Comparison of ENCODE assay signal across 8 cellular contexts in the genomic region with DNA sequence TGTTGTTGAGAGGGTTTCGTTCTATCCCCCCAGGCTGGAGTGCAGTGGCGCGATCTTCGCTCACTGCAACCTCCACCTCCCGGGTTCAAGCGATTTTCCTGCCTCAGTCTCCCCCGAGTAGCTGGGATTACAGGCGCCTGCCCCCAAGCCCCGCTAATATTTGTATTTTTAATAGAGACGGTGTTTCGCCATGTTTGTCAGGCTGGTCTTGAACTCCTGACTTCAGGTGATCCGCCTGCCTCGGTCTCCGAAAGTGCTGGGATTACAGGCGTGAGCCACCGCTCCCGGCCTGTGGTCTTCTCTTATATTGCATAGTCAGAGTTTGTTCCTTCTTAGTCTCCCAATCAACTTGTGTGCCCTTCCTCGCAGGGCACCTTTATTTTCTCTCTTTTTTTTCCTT. TPM values are rescaled to one million over a fixed set of nuclear protein-coding genes. Genes with fewer than 3 reads are reported as not detected.
A peak's percentile ranks its signal among the peaks of the same experiment; 100 is the strongest.
DNase-seq lines count a peak whose midpoint lies in the region; ATAC-seq, FAIRE-seq and TF ChIP-seq lines count a peak whose summit lies in the region.
"Not testable (repeated sequence)": the region's sequence is repeated elsewhere in the genome, so short reads cannot be mapped to it uniquely, and the experiment has no call there.

No MANE protein-coding gene starts in this region.

- POLR2A ChIA-PET in GM12878 (lab: Charles Lee), result interaction anchor here (0.5 to 2.2 kb wide), 6 partner anchors 10 to 73 kb away, joined by 4 to 13 read pairs (median 6); no protein-coding TSS in a partner anchor

- SMC1A ChIA-PET in GM12878 (lab: Charles Lee; ENCODE audit: uncharacterized antibody, unreplicated experiment), result interaction anchor here (0.8 to 1.4 kb wide), 2 partner anchors 10 to 11 kb away, joined by 3 to 6 read pairs; no protein-coding TSS in a partner anchor

- H3K4me1 ChIP-seq in GM12878 (ENCODE audit: control insufficient read depth, insufficient read depth, low read length), result peaks cover 22% of the 10 kb centered on the region; the same call in 1 of the 2 replicates
- peaks cover 21% of the 10 kb centered on the region for H3K4me1 ChIP-seq in fibroblast of lung (ENCODE audit: control insufficient read depth, extremely low read depth, insufficient read depth, low read length)

- H3K9me3 Mint-ChIP-seq in activated CD4-positive, alpha-beta T cell treated with anti-CD3 and anti-CD28 coated beads, Interleukin-2, amount 10 ng/mL, durations not matched to agents 24 days and 14 days; memory B cell; type B pancreatic cell: not testable (repeated sequence)

- not testable (repeated sequence) for TF ChIP-seq RAD21 in GM12878 (IDR thresholded peaks at IDR 0.05; ENCODE audit: insufficient read depth, low read depth, low read length)

- CTCF ChIA-PET in GM12878 (lab: Yijun Ruan, JAX), result not testable (repeated sequence)

- H3K9me3 ChIP-seq in GM12878 (replicated peaks; ENCODE audit: control insufficient read depth, insufficient read depth, low read length); fibroblast of lung (ENCODE audit: control insufficient read depth, insufficient read depth, low read depth, low read length): not testable (repeated sequence)

- not testable (repeated sequence) for FAIRE-seq in GM12878 (lab: Jason Lieb, UNC)

- in situ Hi-C loops in GM12878 (cut with MboI), result not testable (repeated sequence)

- TF ChIP-seq CTCF in GM12878 (IDR thresholded peaks at IDR 0.05 in 2 of 3, conservative IDR thresholded peaks at IDR 0.05 in 1 of 3; ENCODE audit: control insufficient read depth in 2 of 3, extremely low read depth in 1 of 3, insufficient read depth in 1 of 3, low read depth in 3 of 3, low read length in 3 of 3); fibroblast of lung (conservative IDR thresholded peaks at IDR 0.05 in 1 of 2, IDR thresholded peaks at IDR 0.05 in 1 of 2; ENCODE audit: low read depth in 1 of 2, low read length in 2 of 2); retinal pigment epithelial cell (conservative IDR thresholded peaks at IDR 0.05; ENCODE audit: low read depth, low read length); type B pancreatic cell (conservative IDR thresholded peaks at IDR 0.05): not testable (repeated sequence)

- H3K27ac Mint-ChIP-seq in activated CD4-positive, alpha-beta T cell treated with anti-CD3 and anti-CD28 coated beads, Interleukin-2, amount 10 ng/mL, durations not matched to agents 24 days and 14 days, result peak overlapping the region; percentile 84
- H3K27ac Mint-ChIP-seq in memory B cell (peak overlapping the region; percentile 95), type B pancreatic cell (peak overlapping the region; percentile 88)

- not testable (repeated sequence) for H3K27me3 Mint-ChIP-seq in activated CD4-positive, alpha-beta T cell treated with anti-CD3 and anti-CD28 coated beads, Interleukin-2, amount 10 ng/mL, durations not matched to agents 24 days and 14 days; memory B cell; type B pancreatic cell

- H3K4me3 Mint-ChIP-seq in activated CD4-positive, alpha-beta T cell treated with anti-CD3 and anti-CD28 coated beads, Interleukin-2, amount 10 ng/mL, durations not matched to agents 24 days and 14 days, result peak overlapping the region; percentile 81
- peak overlapping the region; percentile 93 for H3K4me3 Mint-ChIP-seq in memory B cell
- peak overlapping the region; percentile 91 for H3K4me3 Mint-ChIP-seq in type B pancreatic cell

- ATAC-seq in GM12878; memory B cell (ENCODE audit: low read depth): not testable (repeated sequence)

- H3K4me3 ChIP-seq in GM12878 (peak overlapping the region; percentile 90), fibroblast of lung (replicated peaks in 1 of 4; ENCODE audit: control extremely low read depth in 1 of 4, insufficient read depth in 1 of 4, low read depth in 3 of 4, low read length in 4 of 4) (peak overlapping the region in 3 of 4 experiments; percentile 11 to 32 (median 30)), retinal pigment epithelial cell (ENCODE audit: low read length) (peak overlapping the region; percentile 33)

- peak; percentile 36 for DNase-seq in ELF-1 (ENCODE audit: low read depth, low spot score)
- peak; percentile 32 for DNase-seq in NAMALWA (ENCODE audit: low spot score)
- not testable (repeated sequence) for DNase-seq in activated CD4-positive, alpha-beta T cell treated with anti-CD3 and anti-CD28 coated beads, Interleukin-2, amount 10 ng/mL, durations not matched to agents 24 days and 14 days; GM12878 (ENCODE audit: low read depth, low spot score); fibroblast of lung (ENCODE audit: low read depth in 2 of 2); memory B cell (ENCODE audit: low spot score in 2 of 2); retinal pigment epithelial cell (ENCODE audit: low read depth); type B pancreatic cell (ENCODE audit: extremely low spot score, unreplicated experiment)

- peaks cover 22% of the 10 kb centered on the region for H3K36me3 Mint-ChIP-seq in activated CD4-positive, alpha-beta T cell treated with anti-CD3 and anti-CD28 coated beads, Interleukin-2, amount 10 ng/mL, durations not matched to agents 24 days and 14 days (ENCODE audit: low read depth)
- H3K36me3 Mint-ChIP-seq in memory B cell, result not testable (repeated sequence)
- H3K36me3 Mint-ChIP-seq in type B pancreatic cell, result peaks cover 14% of the 10 kb centered on the region

- RAD21 ChIA-PET in GM12878 (lab: Charles Lee; ENCODE audit: unreplicated experiment), result interaction anchor here (1.4 to 1.7 kb wide), 2 partner anchors 14 to 17 kb away, joined by 3 to 7 read pairs; no protein-coding TSS in a partner anchor

- not testable (repeated sequence) for H3K36me3 ChIP-seq in GM12878 (ENCODE audit: control insufficient read depth in 2 of 2, insufficient read depth in 2 of 2, low read length in 1 of 2); fibroblast of lung (ENCODE audit: control insufficient read depth, insufficient read depth, low read length)

- H4K20me1 ChIP-seq in GM12878 (ENCODE audit: control insufficient read depth, insufficient read depth); fibroblast of lung (ENCODE audit: control insufficient read depth, extremely low read depth, insufficient read depth, low read length): not testable (repeated sequence)

- H3K4me1 Mint-ChIP-seq in activated CD4-positive, alpha-beta T cell treated with anti-CD3 and anti-CD28 coated beads, Interleukin-2, amount 10 ng/mL, durations not matched to agents 24 days and 14 days, result peaks cover 50% of the 10 kb centered on the region
- H3K4me1 Mint-ChIP-seq in memory B cell (peaks cover 40% of the 10 kb centered on the region), type B pancreatic cell (ENCODE audit: unreplicated experiment) (peaks cover 43% of the 10 kb centered on the region)

- WGBS in GM12878 (ENCODE audit: insufficient coverage, insufficient replicate concordance, low lambda C conversion rate, missing lambda C conversion rate), result 1% methylated on average over 14 of the region's 18 CpGs

- not testable (repeated sequence) for BruUV-seq in GM12878 (replicated peaks; lab: Mats Ljungman, UMichigan)

- intact Hi-C loops in activated CD4-positive, alpha-beta T cell treated with anti-CD3 and anti-CD28 coated beads, Interleukin-2, amount 10 ng/mL, durations not matched to agents 24 days and 14 days (cut with micrococcal nuclease), result loop anchor here (1.0 kb wide), 1 partner anchor 10 kb away; no protein-coding TSS in a partner anchor
- intact Hi-C loops in GM12878 (cut with micrococcal nuclease; ENCODE audit: unreplicated experiment), result loop anchor here (10.0 kb wide), 2 partner anchors 205 to 375 kb away; a partner anchor contains a TSS

- not testable (repeated sequence) for H2AFZ ChIP-seq in GM12878 (ENCODE audit: control insufficient read depth, low read depth, low read length); fibroblast of lung (ENCODE audit: low read length)

- TF ChIP-seq POLR2A in GM12878 (IDR thresholded peaks at IDR 0.05; ENCODE audit: low read depth, low read length), result not testable (repeated sequence)

- H3K4me2 ChIP-seq in GM12878 (ENCODE audit: control insufficient read depth, insufficient read depth), result peak overlapping the region; percentile 48
- peak overlapping the region; percentile 28 for H3K4me2 ChIP-seq in fibroblast of lung (ENCODE audit: extremely low read depth, insufficient read depth, low read length)

- H3K27me3 ChIP-seq in GM12878 (replicated peaks in 1 of 2; ENCODE audit: control insufficient read depth in 2 of 2, insufficient read depth in 2 of 2, low read length in 1 of 2); fibroblast of lung (ENCODE audit: control insufficient read depth, insufficient read depth, low read length): not testable (repeated sequence)

- peak overlapping the region; percentile 82 for H3K9ac ChIP-seq in GM12878 (ENCODE audit: control insufficient read depth, insufficient read depth, low read length)
- H3K9ac ChIP-seq in fibroblast of lung (ENCODE audit: insufficient read depth, low read length), result not testable (repeated sequence)

- H3K79me2 ChIP-seq in GM12878 (ENCODE audit: control insufficient read depth, insufficient read depth, low read length) (peaks cover 78% of the 10 kb centered on the region), fibroblast of lung (ENCODE audit: control insufficient read depth, insufficient read depth, low read length) (peaks cover 66% of the 10 kb centered on the region)

- TF ChIP-seq EP300 in GM12878 (IDR thresholded peaks at IDR 0.05; ENCODE audit: borderline replicate concordance in 1 of 2, control insufficient read depth in 1 of 2, low read depth in 2 of 2, low read length in 2 of 2), result not testable (repeated sequence)

- H3K27ac ChIP-seq in GM12878 (ENCODE audit: control insufficient read depth, insufficient read depth), result peak overlapping the region; percentile 91
- not testable (repeated sequence) for H3K27ac ChIP-seq in fibroblast of lung (ENCODE audit: insufficient read depth, low read length)

RNA-seq across cellular contexts. Expression of a gene that starts 2.7 kb away (rescaled TPM):
- 185 and 189 TPM in 2 replicates for total RNA-seq in activated CD4-positive, alpha-beta T cell treated with anti-CD3 and anti-CD28 coated beads, Interleukin-2, amount 10 ng/mL, durations not matched to agents 24 days and 14 days
- 954 and 1,033 TPM in 2 replicates for total RNA-seq in GM12878 (2013; cell fraction: nucleolus; rRNA removed)
- total RNA-seq in GM12878 (2014; rRNA removed) (86.8 and 91.0 TPM in 2 replicates), GM12878 (2014; rRNA removed; fragmentation: Illumina TruSeq; extraction: Trizol) (92.6 and 94.3 TPM in 2 replicates), GM12878 (2021) (161 and 172 TPM in 2 replicates), fibroblast of lung (82.7 and 105 TPM in 2 replicates), type B pancreatic cell (ENCODE audit: low replicate concordance) (242 and 335 TPM in 2 replicates)
- polyA plus RNA-seq in GM12878 (2011; ENCODE audit: low read depth), result 56.9 TPM
- polyA plus RNA-seq in GM12878 (2011; rRNA removed) (99.5 and 103 TPM in 2 replicates), GM12878 (2014; fragmentation: Illumina TruSeq; extraction: Trizol) (114 and 142 TPM in 2 replicates), GM12878 (2014; fragmentation: Nextera tagmentation; extraction: Ambion mirVana) (1 to 10 TPM; 6.7 to 8.8 TPM), GM12878 (2014; rRNA removed) (80.9 and 115 TPM in 2 replicates), GM12878 (2016; fragmentation: Nextera tagmentation; extraction: Ambion mirVana) (100 to 1,000 TPM; 144 to 156 TPM), fibroblast of lung (79.3 and 81.3 TPM in 2 replicates)
- polyA plus RNA-seq in GM12878 (2011; cell fraction: cytosol; rRNA removed), result 51.8 and 65.7 TPM in 2 replicates
- polyA plus RNA-seq in GM12878 (2011; cell fraction: nucleus; rRNA removed), result 216 and 249 TPM in 2 replicates
- 70.6 and 91.5 TPM in 2 replicates for polyA plus RNA-seq in GM12878 (2012)
- 54.3 and 73.6 TPM in 2 replicates for polyA minus RNA-seq in GM12878 (2011; rRNA and poly(A)+ RNA removed)
- polyA minus RNA-seq in GM12878 (2011; cell fraction: cytosol; rRNA and poly(A)+ RNA removed), result 43.3 and 62.4 TPM in 2 replicates
- polyA minus RNA-seq in GM12878 (2011; cell fraction: nucleus; rRNA and poly(A)+ RNA removed), result 91.3 and 179 TPM in 2 replicates
- polyA plus RNA-seq in fibroblast of lung (2012), result 75.9 and 79.4 TPM in 2 replicates
- 30.9 and 38.6 TPM in 2 replicates for polyA minus RNA-seq in fibroblast of lung (ENCODE audit: low replicate concordance)

Comparison
In these comparisons a context has a peak if more than half of its experiments do, and no peak if none do; other contexts are left out.
1. H3K4me3 ChIP-seq: peak in every context shown above with its lines; median percentile 90 in GM12878; 33 in retinal pigment epithelial cell; 30 in fibroblast of lung.